In the genomic region with DNA sequence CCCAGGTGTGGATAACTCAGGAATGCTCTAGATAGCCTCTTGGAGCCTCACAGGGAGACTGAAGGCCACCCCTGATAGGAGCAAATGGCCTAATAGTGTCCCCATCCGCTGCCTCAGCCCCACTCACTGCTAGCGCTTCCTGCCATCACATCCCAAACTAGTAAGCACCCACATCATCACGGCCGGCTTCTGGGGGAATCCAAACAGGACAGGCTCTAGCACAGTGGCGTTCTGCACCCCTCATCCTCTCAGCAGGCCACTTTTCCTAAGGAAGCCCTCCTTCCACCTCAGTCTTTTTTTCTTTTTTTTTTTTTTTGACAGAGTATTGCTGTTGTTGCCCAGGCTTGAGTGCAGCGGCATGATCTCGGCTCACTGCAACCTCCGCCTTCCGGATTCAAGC, we compare ENCODE assay signal across 38 cellular contexts. TPM values are rescaled to one million over a fixed set of nuclear protein-coding genes. Genes with fewer than 3 reads are reported as not detected.
"Had no signal": no experiment of that assay in that cellular context is flagged by ENCODE, and none has a peak within 500 bp of the region (broad histone marks: within the 10 kb centered on the region; RNA-seq: fewer than 3 reads in every experiment).

No MANE protein-coding gene starts in this region.

- H3K36me3 ChIP-seq: adrenal gland, brain microvascular endothelial cell, breast epithelium had no signal

- FAIRE-seq: astrocyte, TTC549 had no signal

- H3K9me3 ChIP-seq: adrenal gland, body of pancreas, breast epithelium had no signal

- H3K27ac ChIP-seq: adrenal gland, body of pancreas, brain microvascular endothelial cell, breast epithelium, VCaP had no signal

- ATAC-seq: activated CD8-positive, alpha-beta T cell treated with anti-CD3 and anti-CD28 coated beads for 36 hours; activated naive CD4-positive, alpha-beta T cell treated with anti-CD3 and anti-CD28 coated beads, Interleukin-2, amount 50 U/mL, for 72 hours; activated T-cell treated with anti-CD3 and anti-CD28 coated beads, Interleukin-2, amount 50 U/mL, for 4 hours; activated T-cell treated with anti-CD3 and anti-CD28 coated beads, Interleukin-2, amount 50 U/mL, for 72 hours; activated T-helper 17 cell treated with anti-CD3 and anti-CD28 coated beads, Interleukin-2, amount 50 U/mL, for 72 hours; body of pancreas had no signal

- H3K4me1 ChIP-seq: adrenal gland, body of pancreas, breast epithelium had no signal

- DNase-seq: activated B cell treated with CpG ODN at 0.5 μM for 24 hours; activated CD4-positive, alpha-beta memory T cell treated with anti-CD3 and anti-CD28 coated beads for 36 hours; activated CD4-positive, alpha-beta T cell treated with anti-CD3 and anti-CD28 coated beads for 4 hours; activated CD4-positive, alpha-beta T cell treated with anti-CD3 and anti-CD28 coated beads, Interleukin-2, amount 10 ng/mL, durations not matched to agents 24 days and 14 days; activated CD4-positive, alpha-beta T cell treated with anti-CD3 and anti-CD28 coated beads, Interleukin-2, amount 50 U/mL, for 1 hour; activated CD4-positive, alpha-beta T cell treated with anti-CD3 and anti-CD28 coated beads, Interleukin-2, amount 50 U/mL, for 4 hours; activated CD4-positive, CD25-positive, alpha-beta regulatory T cell treated with anti-CD3 and anti-CD28 coated beads, Interleukin-2, amount 50 U/mL, for 72 hours; activated CD8-positive, alpha-beta memory T cell treated with anti-CD3 and anti-CD28 coated beads, Interleukin-2, amount 50 U/mL, for 4 hours; activated CD8-positive, alpha-beta T cell treated with anti-CD3 and anti-CD28 coated beads for 36 hours; activated effector memory CD4-positive, alpha-beta T cell treated with anti-CD3 and anti-CD28 coated beads, Interleukin-2, amount 50 U/mL, for 16 hours; activated gamma-delta T cell treated with Interleukin-2 at 50 U/mL for 16 hours; activated naive CD4-positive, alpha-beta T cell; activated naive CD4-positive, alpha-beta T cell treated with anti-CD3 and anti-CD28 coated beads for 36 hours; activated naive CD4-positive, alpha-beta T cell treated with anti-CD3 and anti-CD28 coated beads, Interleukin-2, amount 50 U/mL, for 16 hours; activated naive CD8-positive, alpha-beta T cell treated with anti-CD3 and anti-CD28 coated beads for 36 hours; activated T-cell treated with anti-CD3 and anti-CD28 coated beads for 4 hours; activated T-cell treated with anti-CD3 and anti-CD28 coated beads, Interleukin-2, amount 50 U/mL, for 1 hour; activated T-cell treated with anti-CD3 and anti-CD28 coated beads, Interleukin-2, amount 50 U/mL, for 4 hours; activated T-cell treated with anti-CD3 and anti-CD28 coated beads, Interleukin-2, amount 50 U/mL, for 72 hours; amniotic stem cell; aorta; body of pancreas; brain microvascular endothelial cell; central memory CD4-positive, alpha-beta T cell; T-helper 1 cell; T-helper 2 cell; T-helper 9 cell had no signal

- H3K4me3 ChIP-seq: adrenal gland, body of pancreas, breast epithelium had no signal

- H3K27me3 ChIP-seq: adrenal gland, body of pancreas, brain microvascular endothelial cell had no signal

RNA-seq across cellular contexts. Expression of a gene that starts 6.3 kb away (rescaled TPM):
- total RNA-seq: activated B cell treated with CpG ODN at 0.5 μM for 24 hours; activated CD4-positive, alpha-beta memory T cell treated with anti-CD3 and anti-CD28 coated beads for 36 hours; activated CD4-positive, alpha-beta T cell treated with anti-CD3 and anti-CD28 coated beads, Interleukin-2, amount 10 ng/mL, durations not matched to agents 24 days and 14 days; activated CD8-positive, alpha-beta memory T cell treated with anti-CD3 and anti-CD28 coated beads for 36 hours; activated CD8-positive, alpha-beta T cell treated with anti-CD3 and anti-CD28 coated beads for 36 hours; activated naive CD4-positive, alpha-beta T cell treated with anti-CD3 and anti-CD28 coated beads for 36 hours; activated naive CD4-positive, alpha-beta T cell treated with anti-CD3 and anti-CD28 coated beads, Interleukin-2, amount 50 U/mL, for 72 hours; activated naive CD8-positive, alpha-beta T cell treated with anti-CD3 and anti-CD28 coated beads for 36 hours; activated T-cell treated with anti-CD3 and anti-CD28 coated beads, Interleukin-2, amount 50 U/mL, for 4 hours; activated T-cell treated with anti-CD3 and anti-CD28 coated beads, Interleukin-2, amount 50 U/mL, for 72 hours; activated T-helper 1 cell treated with anti-CD3 and anti-CD28 coated beads, Interleukin-12 subunit alpha, Interleukin-12 subunit beta, Interleukin-2, Interleukin-4 antibody, amounts not matched to agents 30 ng/mL and 10 ng/mL and 1 ng/mL, durations not matched to agents 14 hours and 24 hours and 36 hours; activated T-helper 17 cell treated with anti-CD3 and anti-CD28 coated beads, Interleukin-2, amount 50 U/mL, for 72 hours; aorta; astrocyte; breast epithelium; cardiac septum had no signal
- polyA plus RNA-seq: aorta had no signal

RNA-seq across cellular contexts. Expression of a gene that starts 20.2 kb away (rescaled TPM):
- total RNA-seq: activated B cell treated with CpG ODN at 0.5 μM for 24 hours; activated CD4-positive, alpha-beta memory T cell treated with anti-CD3 and anti-CD28 coated beads for 36 hours; activated CD4-positive, alpha-beta T cell treated with anti-CD3 and anti-CD28 coated beads, Interleukin-2, amount 10 ng/mL, durations not matched to agents 24 days and 14 days; activated CD8-positive, alpha-beta memory T cell treated with anti-CD3 and anti-CD28 coated beads for 36 hours; activated CD8-positive, alpha-beta T cell treated with anti-CD3 and anti-CD28 coated beads for 36 hours; activated naive CD4-positive, alpha-beta T cell treated with anti-CD3 and anti-CD28 coated beads for 36 hours; activated naive CD4-positive, alpha-beta T cell treated with anti-CD3 and anti-CD28 coated beads, Interleukin-2, amount 50 U/mL, for 72 hours; activated naive CD8-positive, alpha-beta T cell treated with anti-CD3 and anti-CD28 coated beads for 36 hours; activated T-cell treated with anti-CD3 and anti-CD28 coated beads, Interleukin-2, amount 50 U/mL, for 4 hours; activated T-cell treated with anti-CD3 and anti-CD28 coated beads, Interleukin-2, amount 50 U/mL, for 72 hours; activated T-helper 1 cell treated with anti-CD3 and anti-CD28 coated beads, Interleukin-12 subunit alpha, Interleukin-12 subunit beta, Interleukin-2, Interleukin-4 antibody, amounts not matched to agents 30 ng/mL and 10 ng/mL and 1 ng/mL, durations not matched to agents 14 hours and 24 hours and 36 hours; activated T-helper 17 cell treated with anti-CD3 and anti-CD28 coated beads, Interleukin-2, amount 50 U/mL, for 72 hours; adrenal gland; aorta; astrocyte; body of pancreas; breast epithelium; cardiac septum; cerebellum had no signal
- polyA plus RNA-seq: adrenal gland, aorta had no signal
